8 cellular contexts compared by ENCODE assay signal in the genomic region with DNA sequence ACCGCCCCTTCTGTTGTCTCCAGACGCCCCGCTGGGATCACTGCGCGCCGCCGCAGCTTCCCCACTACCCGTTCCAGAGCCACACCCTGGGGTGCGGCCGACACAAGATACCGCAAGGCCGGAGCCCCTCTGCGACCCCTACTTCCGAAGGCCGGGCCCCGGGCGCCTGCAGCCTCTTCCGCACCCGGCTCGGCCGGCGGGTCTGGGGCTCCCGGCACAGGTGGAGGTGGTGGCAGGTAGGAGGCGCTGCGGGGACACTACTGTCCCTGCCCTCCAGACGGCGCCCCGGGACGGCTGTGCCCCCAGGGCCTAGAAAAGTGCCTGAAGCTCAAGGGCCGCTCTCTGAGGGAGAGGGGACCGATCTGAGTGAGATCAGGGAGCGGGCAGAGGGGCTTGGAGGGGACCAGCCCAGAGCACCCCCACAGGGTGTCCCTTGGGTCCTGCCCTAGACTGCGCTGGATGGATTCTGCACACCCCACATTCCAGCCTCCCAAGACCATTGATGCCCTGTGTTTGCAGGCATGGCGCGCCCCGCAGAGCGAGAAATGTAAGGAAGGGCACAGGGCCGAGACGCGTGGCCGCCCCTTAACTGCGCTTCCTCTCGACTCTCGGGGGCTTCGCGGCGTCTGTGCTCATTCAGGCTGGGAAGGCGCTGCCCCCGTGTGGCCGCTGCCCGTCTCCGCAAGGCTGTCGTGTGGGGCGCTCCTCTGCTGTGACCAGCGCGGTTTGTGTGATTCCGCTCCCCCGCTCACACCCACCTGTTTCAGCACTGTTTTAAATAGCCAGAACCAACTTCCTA.
DNase-seq lines count a peak whose midpoint lies in the region; ATAC-seq and TF ChIP-seq lines count a peak whose summit lies in the region.

No MANE protein-coding gene starts in this region.

- H3K4me1 ChIP-seq in NT2/D1 (ENCODE audit: insufficient read depth, insufficient read length) = no peaks in the 10 kb centered on the region

- DNase-seq in C1 segment of cervical spinal cord (lab: John Stamatoyannopoulos, UW) (peak in 10 of 14 donors; percentile 1 to 77 (median 41)), NT2/D1 (ENCODE audit: low read depth, low spot score) (peak; percentile 78), activated T-cell treated with anti-CD3 and anti-CD28 coated beads for 1 hour (ENCODE audit: low read depth) (peak; percentile 54), epithelial cell of proximal tubule (ENCODE audit: low read depth) (no peak), middle frontal gyrus (ENCODE audit: extremely low spot score, low spot score) (peak; percentile 61)
- peak; percentile 34 to 44 for DNase-seq in stimulated activated CD8-positive, alpha-beta memory T cell treated with anti-CD3 and anti-CD28 coated beads, Interleukin-15, amount 100 ng/mL, for 4 hours (ENCODE audit: low read depth in 2 of 2)

- peaks cover 34% of the 10 kb centered on the region for H3K27me3 ChIP-seq in NT2/D1 (ENCODE audit: insufficient read depth, insufficient read length)

- no peaks in the 10 kb centered on the region for H3K36me3 ChIP-seq in NT2/D1 (ENCODE audit: insufficient read depth, insufficient read length, low read length)

- H3K4me3 ChIP-seq in NT2/D1 (ENCODE audit: insufficient read length, low read depth) (peak overlapping the region; percentile 61), epithelial cell of proximal tubule (ENCODE audit: low read depth, low read length) (peak overlapping the region; percentile 59)

- H3K9ac ChIP-seq in NT2/D1 (ENCODE audit: insufficient read length, low read depth) = peak overlapping the region; percentile 89

- peaks cover 8% of the 10 kb centered on the region for H3K9me3 ChIP-seq in NT2/D1 (ENCODE audit: insufficient read depth, low read length)

- TF ChIP-seq CTCF in epithelial cell of proximal tubule (conservative IDR thresholded peaks at IDR 0.05; ENCODE audit: low read depth, low read length) = peak; percentile 67

- ATAC-seq in GM19452 (IDR thresholded peaks at IDR 0.05; ENCODE audit: unreplicated experiment) = peak; percentile 79
- ATAC-seq in HG03571 (IDR thresholded peaks at IDR 0.05; ENCODE audit: unreplicated experiment) = peak; percentile 79
